In the genomic region with DNA sequence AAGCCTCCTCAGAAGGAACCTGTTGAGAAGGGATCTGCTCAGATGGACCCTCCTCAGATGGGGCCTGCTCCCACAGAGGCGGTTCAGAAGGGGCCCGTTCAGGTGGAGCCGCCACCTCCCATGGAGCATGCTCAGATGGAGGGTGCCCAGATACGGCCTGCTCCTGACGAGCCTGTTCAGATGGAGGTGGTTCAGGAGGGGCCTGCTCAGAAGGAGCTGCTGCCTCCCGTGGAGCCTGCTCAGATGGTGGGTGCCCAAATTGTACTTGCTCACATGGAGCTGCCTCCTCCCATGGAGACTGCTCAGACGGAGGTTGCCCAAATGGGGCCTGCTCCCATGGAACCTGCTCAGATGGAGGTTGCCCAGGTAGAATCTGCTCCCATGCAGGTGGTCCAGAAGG, we compare ENCODE assay signal across 29 cellular contexts.
"Had no signal": no experiment of that assay in that cellular context is flagged by ENCODE, and none has a peak within 500 bp of the region (broad histone marks: within the 10 kb centered on the region; RNA-seq: fewer than 3 reads in every experiment).

No MANE protein-coding gene starts in this region.

- H3K4me3 Mint-ChIP-seq: activated CD8-positive, alpha-beta memory T cell treated with anti-CD3 and anti-CD28 coated beads, Interleukin-2, amount 10 ng/mL, durations not matched to agents 7 days and 5 days; activated CD8-positive, alpha-beta T cell treated with anti-CD3 and anti-CD28 coated beads, Interleukin-2, amount 10 ng/mL, durations not matched to agents 7 days and 5 days; activated T-cell treated with anti-CD3 and anti-CD28 coated beads, Interleukin-2, amount 50 U/mL, for 72 hours; T-cell had no signal

- H3K27ac ChIP-seq: ascending aorta, body of pancreas, SK-N-MC had no signal

- H3K9me3 Mint-ChIP-seq: activated T-cell treated with anti-CD3 and anti-CD28 coated beads, Interleukin-2, amount 50 U/mL, for 72 hours; T-cell had no signal

- H3K4me3 ChIP-seq: ascending aorta, body of pancreas, MG63, SK-N-MC had no signal

- FAIRE-seq: bronchial epithelial cell, TTC549 had no signal

- ATAC-seq: activated CD8-positive, alpha-beta memory T cell treated with anti-CD3 and anti-CD28 coated beads, Interleukin-2, amount 10 ng/mL, durations not matched to agents 7 days and 5 days; activated CD8-positive, alpha-beta T cell treated with anti-CD3 and anti-CD28 coated beads, Interleukin-2, amount 10 ng/mL, durations not matched to agents 7 days and 5 days; activated T-cell treated with anti-CD3 and anti-CD28 coated beads, Interleukin-2, amount 50 U/mL, for 72 hours; body of pancreas; Right ventricle myocardium inferior; T-cell had no signal

- H3K27me3 Mint-ChIP-seq: activated CD8-positive, alpha-beta memory T cell treated with anti-CD3 and anti-CD28 coated beads, Interleukin-2, amount 10 ng/mL, durations not matched to agents 7 days and 5 days; T-cell had no signal

- DNase-seq: activated CD4-positive, alpha-beta T cell treated with anti-CD3 and anti-CD28 coated beads, Interleukin-2, amount 50 U/mL, for 1 hour; activated CD4-positive, CD25-positive, alpha-beta regulatory T cell; activated CD8-positive, alpha-beta memory T cell treated with anti-CD3 and anti-CD28 coated beads, Interleukin-2, amount 10 ng/mL, durations not matched to agents 7 days and 5 days; activated CD8-positive, alpha-beta T cell treated with anti-CD3 and anti-CD28 coated beads, Interleukin-2, amount 10 ng/mL, durations not matched to agents 7 days and 5 days; activated naive CD4-positive, alpha-beta T cell treated with anti-CD3 and anti-CD28 coated beads, Interleukin-2, amount 50 U/mL, for 16 hours; activated T-cell treated with anti-CD3 and anti-CD28 coated beads, Interleukin-2, amount 50 U/mL, for 72 hours; amniotic stem cell; body of pancreas; central memory CD4-positive, alpha-beta T cell; MG63; MV-4-11; NCI-H1092 treated with DMSO at 0.1 percent for 48 hours; NCI-H1417 treated with DMSO at 0.1 percent for 48 hours; NCI-H1694; NCI-H2029; NCI-H2107; NCI-H2171 treated with DMSO at 0.1 percent for 48 hours; NCI-H226; NCI-H526; NCI-H774; RPMI8226; T-cell; T-helper 2 cell; T1000 had no signal

- H3K27ac Mint-ChIP-seq: activated CD8-positive, alpha-beta memory T cell treated with anti-CD3 and anti-CD28 coated beads, Interleukin-2, amount 10 ng/mL, durations not matched to agents 7 days and 5 days; activated CD8-positive, alpha-beta T cell treated with anti-CD3 and anti-CD28 coated beads, Interleukin-2, amount 10 ng/mL, durations not matched to agents 7 days and 5 days had no signal

- H3K27me3 ChIP-seq: ascending aorta, body of pancreas, MG63 had no signal

- H3K9me3 ChIP-seq: ascending aorta, body of pancreas, MG63 had no signal

- H3K4me1 ChIP-seq: ascending aorta, body of pancreas had no signal
